ENCODE assay signal across 36 cellular contexts in the genomic region with DNA sequence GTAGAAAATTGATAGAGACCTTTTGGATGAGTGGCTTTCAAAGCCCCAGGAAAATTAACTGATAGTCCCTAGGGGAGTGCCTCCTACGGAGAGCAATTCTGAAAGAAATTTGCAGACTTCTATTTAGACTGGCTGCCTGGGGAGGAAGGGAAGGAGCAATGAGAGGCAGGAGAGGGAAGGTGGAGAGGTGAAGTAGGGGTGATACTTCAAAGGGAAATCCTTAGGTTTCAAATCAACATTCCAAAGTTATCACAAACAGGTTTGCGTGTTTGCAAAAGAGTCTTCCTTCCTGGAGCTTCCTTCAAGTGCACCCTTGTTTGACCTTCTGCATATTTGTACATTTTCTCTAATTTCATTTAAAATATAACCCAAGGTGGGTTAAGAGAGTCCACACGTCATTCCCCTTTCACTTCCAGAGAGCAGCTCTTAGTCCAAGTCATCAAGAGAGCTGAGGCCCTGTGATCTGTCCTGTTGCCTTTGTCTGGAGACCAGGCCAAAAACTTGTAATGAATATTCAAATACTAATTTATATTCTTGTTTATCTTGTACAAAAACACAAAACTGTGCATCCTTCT.
"Had no signal": no experiment of that assay in that cellular context is flagged by ENCODE, and none has a peak within 500 bp of the region (broad histone marks: within the 10 kb centered on the region; RNA-seq: fewer than 3 reads in every experiment).

No MANE protein-coding gene starts in this region.

- H3K36me3 Mint-ChIP-seq: activated CD4-positive, alpha-beta memory T cell treated with anti-CD3 and anti-CD28 coated beads for 36 hours; activated naive CD4-positive, alpha-beta T cell treated with anti-CD3 and anti-CD28 coated beads, Interleukin-2, amount 10 ng/mL, durations not matched to agents 7 days and 5 days; activated naive CD4-positive, alpha-beta T cell treated with anti-CD3 and anti-CD28 coated beads, Interleukin-2, amount 50 U/mL, for 24 hours; activated naive CD8-positive, alpha-beta T cell; activated naive CD8-positive, alpha-beta T cell treated with anti-CD3 and anti-CD28 coated beads, Interleukin-2, amount 10 ng/mL, durations not matched to agents 7 days and 5 days had no signal

- H3K27me3 Mint-ChIP-seq: activated CD4-positive, alpha-beta memory T cell treated with anti-CD3 and anti-CD28 coated beads for 36 hours; activated CD4-positive, alpha-beta T cell treated with anti-CD3 and anti-CD28 coated beads, Interleukin-2, amount 10 ng/mL, durations not matched to agents 24 days and 14 days; activated CD8-positive, alpha-beta T cell treated with anti-CD3 and anti-CD28 coated beads for 36 hours; activated naive CD4-positive, alpha-beta T cell treated with anti-CD3 and anti-CD28 coated beads, Interleukin-2, amount 10 ng/mL, durations not matched to agents 7 days and 5 days; activated naive CD4-positive, alpha-beta T cell treated with anti-CD3 and anti-CD28 coated beads, Interleukin-2, amount 50 U/mL, for 24 hours; activated naive CD8-positive, alpha-beta T cell; activated naive CD8-positive, alpha-beta T cell treated with anti-CD3 and anti-CD28 coated beads, Interleukin-2, amount 10 ng/mL, durations not matched to agents 7 days and 5 days had no signal

- H3K27ac Mint-ChIP-seq: activated B cell treated with CpG ODN at 0.5 μM for 24 hours; activated CD4-positive, alpha-beta memory T cell treated with anti-CD3 and anti-CD28 coated beads for 36 hours; activated CD4-positive, alpha-beta T cell treated with anti-CD3 and anti-CD28 coated beads, Interleukin-2, amount 10 ng/mL, durations not matched to agents 24 days and 14 days; activated CD8-positive, alpha-beta T cell treated with anti-CD3 and anti-CD28 coated beads for 36 hours; activated naive CD4-positive, alpha-beta T cell treated with anti-CD3 and anti-CD28 coated beads, Interleukin-2, amount 10 ng/mL, durations not matched to agents 7 days and 5 days; activated naive CD4-positive, alpha-beta T cell treated with anti-CD3 and anti-CD28 coated beads, Interleukin-2, amount 50 U/mL, for 24 hours; activated naive CD8-positive, alpha-beta T cell; activated naive CD8-positive, alpha-beta T cell treated with anti-CD3 and anti-CD28 coated beads, Interleukin-2, amount 10 ng/mL, durations not matched to agents 7 days and 5 days; activated naive CD8-positive, alpha-beta T cell treated with anti-CD3 and anti-CD28 coated beads, Interleukin-2, amount 50 U/mL, for 24 hours; activated T-cell treated with anti-CD3 and anti-CD28 coated beads, Interleukin-2, amount 50 U/mL, for 72 hours; activated T-helper 1 cell treated with anti-CD3 and anti-CD28 coated beads, Interleukin-12 subunit alpha, Interleukin-12 subunit beta, Interleukin-2, Interleukin-4 antibody, amounts not matched to agents 30 ng/mL and 10 ng/mL and 1 ng/mL, durations not matched to agents 14 hours and 24 hours and 36 hours; activated T-helper 2 cell treated with anti-CD3 and anti-CD28 coated beads, Interferon-gamma antibody, Interleukin-2, Interleukin-4, amounts not matched to agents 10 μg/mL and 5 μg/mL and 100 μg/mL, durations not matched to agents 14 hours and 24 hours and 36 hours; T-helper 1 cell treated with Interleukin-12 subunit alpha and Interleukin-12 subunit beta and Interleukin-4 antibody, amounts not matched to agents 30 μg/mL and 1 μg/mL, for 36 hours; T-helper 2 cell treated with Interferon-gamma antibody and Interleukin-4, amounts not matched to agents 5 μg/mL and 100 μg/mL, for 36 hours had no signal

- H3K27me3 ChIP-seq: ascending aorta, body of pancreas, brain microvascular endothelial cell had no signal

- DNase-seq: activated B cell treated with CpG ODN at 0.5 μM for 24 hours; activated CD4-positive, alpha-beta memory T cell treated with anti-CD3 and anti-CD28 coated beads for 36 hours; activated CD4-positive, alpha-beta T cell treated with anti-CD3 and anti-CD28 coated beads for 4 hours; activated CD4-positive, alpha-beta T cell treated with anti-CD3 and anti-CD28 coated beads, Interleukin-2, amount 10 ng/mL, durations not matched to agents 24 days and 14 days; activated CD4-positive, alpha-beta T cell treated with anti-CD3 and anti-CD28 coated beads, Interleukin-2, amount 50 U/mL, for 1 hour; activated CD4-positive, alpha-beta T cell treated with anti-CD3 and anti-CD28 coated beads, Interleukin-2, amount 50 U/mL, for 4 hours; activated CD4-positive, CD25-positive, alpha-beta regulatory T cell treated with anti-CD3 and anti-CD28 coated beads, Interleukin-2, amount 50 U/mL, for 72 hours; activated CD8-positive, alpha-beta memory T cell treated with anti-CD3 and anti-CD28 coated beads, Interleukin-2, amount 50 U/mL, for 4 hours; activated CD8-positive, alpha-beta T cell treated with anti-CD3 and anti-CD28 coated beads for 36 hours; activated effector memory CD4-positive, alpha-beta T cell treated with Interleukin-2 at 50 U/mL for 16 hours; activated gamma-delta T cell; activated naive CD4-positive, alpha-beta T cell treated with anti-CD3 and anti-CD28 coated beads, Interleukin-2, amount 10 ng/mL, durations not matched to agents 7 days and 5 days; activated naive CD4-positive, alpha-beta T cell treated with Interleukin-2 at 50 U/mL for 16 hours; activated naive CD8-positive, alpha-beta T cell treated with anti-CD3 and anti-CD28 coated beads, Interleukin-2, amount 10 ng/mL, durations not matched to agents 7 days and 5 days; activated naive CD8-positive, alpha-beta T cell treated with anti-CD3 and anti-CD28 coated beads, Interleukin-2, amount 50 U/mL, for 24 hours; activated T-cell treated with anti-CD3 and anti-CD28 coated beads for 4 hours; activated T-cell treated with anti-CD3 and anti-CD28 coated beads, Interleukin-2, amount 50 U/mL, for 1 hour; activated T-cell treated with anti-CD3 and anti-CD28 coated beads, Interleukin-2, amount 50 U/mL, for 4 hours; activated T-cell treated with anti-CD3 and anti-CD28 coated beads, Interleukin-2, amount 50 U/mL, for 72 hours; amygdala; anterior cingulate cortex; body of pancreas; brain microvascular endothelial cell; central memory CD4-positive, alpha-beta T cell; T-helper 2 cell; T-helper 9 cell had no signal

- FAIRE-seq: TTC549 had no signal

- H3K4me3 Mint-ChIP-seq: activated B cell treated with CpG ODN at 0.5 μM for 24 hours; activated CD4-positive, alpha-beta memory T cell treated with anti-CD3 and anti-CD28 coated beads for 36 hours; activated CD4-positive, alpha-beta T cell treated with anti-CD3 and anti-CD28 coated beads, Interleukin-2, amount 10 ng/mL, durations not matched to agents 24 days and 14 days; activated CD8-positive, alpha-beta T cell treated with anti-CD3 and anti-CD28 coated beads for 36 hours; activated naive CD4-positive, alpha-beta T cell treated with anti-CD3 and anti-CD28 coated beads, Interleukin-2, amount 10 ng/mL, durations not matched to agents 7 days and 5 days; activated naive CD4-positive, alpha-beta T cell treated with anti-CD3 and anti-CD28 coated beads, Interleukin-2, amount 50 U/mL, for 24 hours; activated naive CD8-positive, alpha-beta T cell; activated naive CD8-positive, alpha-beta T cell treated with anti-CD3 and anti-CD28 coated beads, Interleukin-2, amount 10 ng/mL, durations not matched to agents 7 days and 5 days; activated naive CD8-positive, alpha-beta T cell treated with anti-CD3 and anti-CD28 coated beads, Interleukin-2, amount 50 U/mL, for 24 hours; activated T-cell treated with anti-CD3 and anti-CD28 coated beads, Interleukin-2, amount 50 U/mL, for 4 hours; activated T-cell treated with anti-CD3 and anti-CD28 coated beads, Interleukin-2, amount 50 U/mL, for 72 hours; activated T-helper 1 cell treated with anti-CD3 and anti-CD28 coated beads, Interleukin-12 subunit alpha, Interleukin-12 subunit beta, Interleukin-2, Interleukin-4 antibody, amounts not matched to agents 30 ng/mL and 10 ng/mL and 1 ng/mL, durations not matched to agents 14 hours and 24 hours and 36 hours; T-helper 1 cell treated with Interleukin-12 subunit alpha and Interleukin-12 subunit beta and Interleukin-4 antibody, amounts not matched to agents 30 μg/mL and 1 μg/mL, for 36 hours; T-helper 2 cell treated with Interferon-gamma antibody and Interleukin-4, amounts not matched to agents 5 μg/mL and 100 μg/mL, for 36 hours had no signal

- H3K9me3 Mint-ChIP-seq: activated B cell treated with CpG ODN at 0.5 μM for 24 hours; activated CD4-positive, alpha-beta memory T cell treated with anti-CD3 and anti-CD28 coated beads for 36 hours; activated CD4-positive, alpha-beta T cell treated with anti-CD3 and anti-CD28 coated beads, Interleukin-2, amount 10 ng/mL, durations not matched to agents 24 days and 14 days; activated CD8-positive, alpha-beta T cell treated with anti-CD3 and anti-CD28 coated beads for 36 hours; activated naive CD4-positive, alpha-beta T cell treated with anti-CD3 and anti-CD28 coated beads, Interleukin-2, amount 10 ng/mL, durations not matched to agents 7 days and 5 days; activated naive CD4-positive, alpha-beta T cell treated with anti-CD3 and anti-CD28 coated beads, Interleukin-2, amount 50 U/mL, for 24 hours; activated naive CD8-positive, alpha-beta T cell treated with anti-CD3 and anti-CD28 coated beads, Interleukin-2, amount 10 ng/mL, durations not matched to agents 7 days and 5 days; activated naive CD8-positive, alpha-beta T cell treated with anti-CD3 and anti-CD28 coated beads, Interleukin-2, amount 50 U/mL, for 24 hours; activated T-cell treated with anti-CD3 and anti-CD28 coated beads, Interleukin-2, amount 50 U/mL, for 4 hours; activated T-cell treated with anti-CD3 and anti-CD28 coated beads, Interleukin-2, amount 50 U/mL, for 72 hours; activated T-helper 1 cell treated with anti-CD3 and anti-CD28 coated beads, Interleukin-12 subunit alpha, Interleukin-12 subunit beta, Interleukin-2, Interleukin-4 antibody, amounts not matched to agents 30 ng/mL and 10 ng/mL and 1 ng/mL, durations not matched to agents 14 hours and 24 hours and 36 hours; activated T-helper 2 cell treated with anti-CD3 and anti-CD28 coated beads, Interferon-gamma antibody, Interleukin-2, Interleukin-4, amounts not matched to agents 10 μg/mL and 5 μg/mL and 100 μg/mL, durations not matched to agents 14 hours and 24 hours and 36 hours; T-helper 1 cell treated with Interleukin-12 subunit alpha and Interleukin-12 subunit beta and Interleukin-4 antibody, amounts not matched to agents 30 μg/mL and 1 μg/mL, for 36 hours; T-helper 2 cell treated with Interferon-gamma antibody and Interleukin-4, amounts not matched to agents 5 μg/mL and 100 μg/mL, for 36 hours had no signal

- H3K9me3 ChIP-seq: ascending aorta, body of pancreas, breast epithelium had no signal

- ATAC-seq: activated CD8-positive, alpha-beta T cell treated with anti-CD3 and anti-CD28 coated beads for 36 hours; activated naive CD8-positive, alpha-beta T cell treated with anti-CD3 and anti-CD28 coated beads, Interleukin-2, amount 50 U/mL, for 24 hours; activated T-cell treated with anti-CD3 and anti-CD28 coated beads, Interleukin-2, amount 50 U/mL, for 4 hours; activated T-cell treated with anti-CD3 and anti-CD28 coated beads, Interleukin-2, amount 50 U/mL, for 72 hours; body of pancreas had no signal

- H3K36me3 ChIP-seq: ascending aorta, brain microvascular endothelial cell, breast epithelium had no signal

- H3K27ac ChIP-seq: ascending aorta, body of pancreas, brain microvascular endothelial cell, breast epithelium, VCaP had no signal

- H3K4me1 Mint-ChIP-seq: activated B cell treated with CpG ODN at 0.5 μM for 24 hours; activated CD4-positive, alpha-beta T cell treated with anti-CD3 and anti-CD28 coated beads, Interleukin-2, amount 10 ng/mL, durations not matched to agents 24 days and 14 days; activated naive CD4-positive, alpha-beta T cell treated with anti-CD3 and anti-CD28 coated beads, Interleukin-2, amount 10 ng/mL, durations not matched to agents 7 days and 5 days; activated naive CD4-positive, alpha-beta T cell treated with anti-CD3 and anti-CD28 coated beads, Interleukin-2, amount 50 U/mL, for 24 hours; activated naive CD8-positive, alpha-beta T cell treated with anti-CD3 and anti-CD28 coated beads, Interleukin-2, amount 10 ng/mL, durations not matched to agents 7 days and 5 days; activated naive CD8-positive, alpha-beta T cell treated with anti-CD3 and anti-CD28 coated beads, Interleukin-2, amount 50 U/mL, for 24 hours had no signal

- H3K4me1 ChIP-seq: ascending aorta, body of pancreas, breast epithelium had no signal

- H3K4me3 ChIP-seq: ascending aorta, body of pancreas, breast epithelium had no signal
